Comparison of ENCODE assay signal across 8 cellular contexts in the genomic region with DNA sequence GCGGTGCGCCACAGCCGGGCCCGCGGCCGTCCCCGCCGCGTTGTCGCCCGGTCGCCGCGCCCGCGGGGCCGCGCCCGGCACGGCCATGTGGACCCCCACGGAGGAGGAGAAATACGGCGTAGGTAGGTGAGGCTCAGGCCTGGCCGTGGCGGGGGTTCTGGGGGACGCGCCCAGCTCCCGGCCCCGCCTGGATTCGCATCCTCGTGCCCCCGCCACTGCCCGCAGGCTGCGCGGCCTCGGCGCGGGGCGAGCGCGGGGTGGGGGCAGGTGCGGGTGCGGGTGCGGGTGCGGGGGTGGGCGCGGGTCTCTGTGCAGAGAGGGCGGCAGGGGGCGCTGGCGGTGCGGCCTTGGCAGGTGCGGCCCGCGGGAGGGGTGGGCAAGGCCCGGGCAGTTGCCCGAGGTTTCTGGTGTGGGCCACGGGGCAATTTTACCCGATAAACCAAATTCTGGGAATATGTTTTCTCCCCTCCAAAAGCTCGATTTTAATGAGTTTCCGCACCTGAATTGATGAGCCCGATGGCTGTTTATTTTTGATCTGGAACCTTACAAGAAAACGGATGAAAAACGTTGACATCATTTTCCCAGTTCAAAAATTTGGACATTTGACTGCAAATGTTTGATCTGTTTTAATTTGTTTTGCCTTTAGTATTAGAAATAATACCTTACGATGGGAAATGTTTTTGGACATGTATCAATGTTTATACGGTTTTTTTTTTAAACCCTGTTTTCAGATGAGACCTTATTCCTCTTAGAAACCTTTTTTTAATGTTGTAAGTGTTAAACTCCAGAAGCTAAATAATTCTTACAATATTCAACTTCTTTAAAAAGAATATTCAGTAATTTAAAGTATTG. TPM values are rescaled to one million over a fixed set of nuclear protein-coding genes. Genes with fewer than 3 reads are reported as not detected.
DNase-seq lines count a peak whose midpoint lies in the region; ATAC-seq and TF ChIP-seq lines count a peak whose summit lies in the region.

No MANE protein-coding gene starts in this region.

- peak overlapping the region; percentile 89 for H3K4me3 ChIP-seq in endodermal cell (ENCODE audit: low read length)

- no peaks in the 10 kb centered on the region for H3K36me3 Mint-ChIP-seq in endodermal cell (ENCODE audit: low read depth)
- no peaks in the 10 kb centered on the region for H3K36me3 Mint-ChIP-seq in natural killer cell

- DNase-seq in NCI-H146 (lab: John Stamatoyannopoulos, UW): peak; percentile 57
- DNase-seq in activated CD8-positive, alpha-beta memory T cell treated with anti-CD3 and anti-CD28 coated beads, Interleukin-2, amount 50 U/mL, for 4 hours: peak; percentile 63
- peak; percentile 89 for DNase-seq in endodermal cell
- DNase-seq in natural killer cell: peak; percentile 40
- peak; percentile 86 for DNase-seq in stimulated activated naive CD8-positive, alpha-beta T cell treated with anti-CD3 and anti-CD28 coated beads, Interleukin-15, Interleukin-2, amounts not matched to agents 100 U/mL and 50 U/mL, for 24 hours

- TF ChIP-seq CTCF in GM12872 (IDR thresholded peaks at IDR 0.05; ENCODE audit: insufficient read depth, low read depth, low read length) (peak; percentile 39; the same call in 1 of the 3 replicates), endodermal cell (conservative IDR thresholded peaks at IDR 0.05) (peak; percentile 85), natural killer cell (IDR thresholded peaks at IDR 0.05) (peak; percentile 49)

- intact Hi-C loops in natural killer cell (cut with micrococcal nuclease): no loop called here

- H3K36me3 ChIP-seq in endodermal cell (ENCODE audit: control insufficient read depth, insufficient read depth, low read length): no peaks in the 10 kb centered on the region

- ATAC-seq in natural killer cell (peak; percentile 38 to 57 (median 52)), GM21367 (IDR thresholded peaks at IDR 0.05; ENCODE audit: unreplicated experiment) (no peak), HG03097 (IDR thresholded peaks at IDR 0.05; ENCODE audit: low FRiP score, unreplicated experiment) (no peak)
- peak; percentile 70 for ATAC-seq in stimulated activated naive CD8-positive, alpha-beta T cell treated with anti-CD3 and anti-CD28 coated beads, Interleukin-15, Interleukin-2, amounts not matched to agents 100 U/mL and 50 U/mL, for 24 hours

- WGBS in endodermal cell (ENCODE audit: insufficient coverage in 1 of 2, insufficient read length in 1 of 2), 2 experiments: 3 to 11% methylated on average over 9 to 64 of the region's 65 CpGs

- H3K27ac ChIP-seq in endodermal cell (ENCODE audit: low read depth, low read length): no peak overlapping the region

- no peaks in the 10 kb centered on the region for H3K9me3 Mint-ChIP-seq in endodermal cell
- H3K9me3 Mint-ChIP-seq in natural killer cell: no peaks in the 10 kb centered on the region

- H3K27me3 ChIP-seq in endodermal cell (ENCODE audit: control insufficient read depth, insufficient read depth, low read length, poor library complexity, severe bottlenecking): peaks cover 39% of the 10 kb centered on the region

- no peak overlapping the region for H3K9ac ChIP-seq in endodermal cell (ENCODE audit: extremely low read depth, low read length, poor library complexity, severe bottlenecking)

- H3K4me1 Mint-ChIP-seq in endodermal cell (peaks cover 25% of the 10 kb centered on the region), natural killer cell (peaks cover 0 to 6% of the 10 kb centered on the region in 2 donors)

- H3K27ac Mint-ChIP-seq in endodermal cell: no peak overlapping the region
- no peak overlapping the region for H3K27ac Mint-ChIP-seq in natural killer cell

- H3K27me3 Mint-ChIP-seq in endodermal cell (ENCODE audit: insufficient read depth) (peaks cover 39% of the 10 kb centered on the region), natural killer cell (ENCODE audit: low read depth in 2 of 2) (peaks cover 9 to 21% of the 10 kb centered on the region in 2 donors)

- H3K4me3 Mint-ChIP-seq in endodermal cell (peak overlapping the region; percentile 50), natural killer cell (peak overlapping the region; percentile 82)

- peaks cover 4% of the 10 kb centered on the region for H3K4me1 ChIP-seq in endodermal cell (ENCODE audit: control insufficient read depth, insufficient read depth, low read length)

- no peaks in the 10 kb centered on the region for H3K9me3 ChIP-seq in endodermal cell (ENCODE audit: control insufficient read depth, low read length)

RNA-seq across cellular contexts. Expression of gene DOCK3, which starts 0.7 kb away (rescaled TPM):
- total RNA-seq in endodermal cell (1 to 10 TPM; 7.7 to 8.5 TPM), natural killer cell (1 to 10 TPM; 1.4 to 2.4 (median 1.7) TPM)
- 4.2 TPM for polyA plus RNA-seq in endodermal cell (2013, experiment 1 of 2)
- 3.9 TPM for polyA plus RNA-seq in endodermal cell (2013, experiment 2 of 2)

RNA-seq across cellular contexts. Expression of gene MAPKAPK3, which starts 58.5 kb away (rescaled TPM):
- total RNA-seq in endodermal cell (10 to 100 TPM; 37.2 to 39.7 TPM), natural killer cell (10 to 100 TPM; 48.0 to 57.7 (median 49.3) TPM)
- 29.9 TPM for polyA plus RNA-seq in endodermal cell (2013, experiment 1 of 2)
- polyA plus RNA-seq in endodermal cell (2013, experiment 2 of 2): 26.1 TPM

Comparison
In these comparisons a context has a peak if more than half of its experiments do, and no peak if none do; other contexts are left out.
1. ATAC-seq: peak in natural killer cell (3 of 3) and stimulated activated naive CD8-positive, alpha-beta T cell treated with anti-CD3 and anti-CD28 coated beads, Interleukin-15, Interleukin-2, amounts not matched to agents 100 U/mL and 50 U/mL, for 24 hours (single experiment); none in GM21367 (single experiment) and HG03097 (single experiment).
2. Peak in every context shown above with its lines, with median percentiles within 50 percentile points of each other: CTCF ChIP-seq and DNase-seq.